ENCODE assay signal across 23 cellular contexts in the genomic region with DNA sequence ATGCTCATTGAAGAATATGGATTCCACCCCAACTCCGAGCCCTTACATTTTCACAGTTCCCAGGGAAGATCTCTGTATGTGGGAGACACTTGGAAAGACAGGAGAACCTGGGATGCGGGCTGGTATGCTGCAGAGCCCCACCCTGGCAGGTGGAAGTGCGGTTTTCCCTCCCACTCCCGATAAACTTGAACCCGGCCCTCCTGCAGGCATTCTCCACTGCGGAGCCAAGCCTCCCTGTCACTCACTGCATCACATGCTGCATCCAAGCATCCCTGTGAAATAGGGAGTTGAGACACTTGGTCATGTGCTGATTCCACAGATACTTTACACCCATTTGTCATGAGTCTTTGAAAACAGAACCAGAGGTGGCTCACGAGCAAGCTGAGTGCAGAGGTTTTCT. TPM values are rescaled to one million over a fixed set of nuclear protein-coding genes. Genes with fewer than 3 reads are reported as not detected.
A peak's percentile ranks its signal among the peaks of the same experiment; 100 is the strongest.
DNase-seq lines count a peak whose midpoint lies in the region; ATAC-seq and TF ChIP-seq lines count a peak whose summit lies in the region.
"Had no signal": no experiment of that assay in that cellular context is flagged by ENCODE, and none has a peak within 500 bp of the region (broad histone marks: within the 10 kb centered on the region; RNA-seq: fewer than 3 reads in every experiment).

No MANE protein-coding gene starts in this region.

- no peak for ATAC-seq in activated CD8-positive, alpha-beta memory T cell treated with anti-CD3 and anti-CD28 coated beads, Interleukin-2, amount 10 ng/mL, durations not matched to agents 7 days and 5 days
- no peak for ATAC-seq in HG03108 (IDR thresholded peaks at IDR 0.05; ENCODE audit: unreplicated experiment)
- ATAC-seq: A549, HCT116 had no signal

- H3K4me3 Mint-ChIP-seq in activated CD8-positive, alpha-beta memory T cell treated with anti-CD3 and anti-CD28 coated beads, Interleukin-2, amount 10 ng/mL, durations not matched to agents 7 days and 5 days, result no peak overlapping the region
- H3K4me3 Mint-ChIP-seq in endodermal cell, result no peak overlapping the region
- H3K4me3 Mint-ChIP-seq: CD14-positive monocyte; CD4-positive, alpha-beta T cell; CD8-positive, alpha-beta memory T cell; GM23338; H9 had no signal

- no peak overlapping the region for H3K9ac ChIP-seq in endodermal cell (ENCODE audit: extremely low read depth, low read length, poor library complexity, severe bottlenecking)
- H3K9ac ChIP-seq: BLaER1 treated with 17β-estradiol and CSF1 and Interleukin-3, amounts not matched to agents 10 nM and 100 nM had no signal

- H3K27ac Mint-ChIP-seq in activated CD8-positive, alpha-beta memory T cell treated with anti-CD3 and anti-CD28 coated beads, Interleukin-2, amount 10 ng/mL, durations not matched to agents 7 days and 5 days, result no peak overlapping the region
- no peak overlapping the region for H3K27ac Mint-ChIP-seq in endodermal cell
- H3K27ac Mint-ChIP-seq: CD4-positive, alpha-beta T cell; CD8-positive, alpha-beta memory T cell; GM23338 had no signal

- H3K27me3 Mint-ChIP-seq in activated CD8-positive, alpha-beta memory T cell treated with anti-CD3 and anti-CD28 coated beads, Interleukin-2, amount 10 ng/mL, durations not matched to agents 7 days and 5 days, result no peaks in the 10 kb centered on the region
- H3K27me3 Mint-ChIP-seq in endodermal cell (ENCODE audit: insufficient read depth), result no peaks in the 10 kb centered on the region
- H3K27me3 Mint-ChIP-seq: CD4-positive, alpha-beta T cell had no signal

- no peak for TF ChIP-seq CTCF in endodermal cell (conservative IDR thresholded peaks at IDR 0.05)

- H3K4me3 ChIP-seq in endodermal cell (ENCODE audit: low read length), result no peak overlapping the region
- H3K4me3 ChIP-seq: A549; BLaER1 treated with 17β-estradiol and CSF1 and Interleukin-3, amounts not matched to agents 10 nM and 100 nM; GM23338 had no signal

- peaks cover 19% of the 10 kb centered on the region for H3K36me3 ChIP-seq in endodermal cell (ENCODE audit: control insufficient read depth, insufficient read depth, low read length)

- peaks cover 2% of the 10 kb centered on the region for H3K36me3 Mint-ChIP-seq in activated CD8-positive, alpha-beta memory T cell treated with anti-CD3 and anti-CD28 coated beads, Interleukin-2, amount 10 ng/mL, durations not matched to agents 7 days and 5 days
- H3K36me3 Mint-ChIP-seq in endodermal cell (ENCODE audit: low read depth), result peaks cover 17% of the 10 kb centered on the region

- DNase-seq in activated CD8-positive, alpha-beta memory T cell treated with anti-CD3 and anti-CD28 coated beads, Interleukin-2, amount 10 ng/mL, durations not matched to agents 7 days and 5 days, result peak; percentile 35
- no peak for DNase-seq in activated CD8-positive, alpha-beta memory T cell treated with anti-CD3 and anti-CD28 coated beads, Interleukin-2, amount 50 U/mL, for 4 hours
- DNase-seq in amniotic epithelial cell (ENCODE audit: low read depth) (peak; percentile 31), endodermal cell (peak; percentile 52), dermis blood vessel endothelial cell (no peak)
- DNase-seq in NK-92 treated with Interleukin-12 subunit alpha and Interleukin-12 subunit beta, amount 100 ng/mL, for 24 hours (lab: John Stamatoyannopoulos, UW), result no peak
- DNase-seq: 8988T; ACHN; AML-193; BE2C; CD4-positive, alpha-beta T cell; CD8-positive, alpha-beta memory T cell; DMS 273 treated with DMSO at 0.1 percent for 48 hours; DMS79; EL; GF-D8; H9 had no signal

- CTCF ChIA-PET in activated CD8-positive, alpha-beta memory T cell treated with anti-CD3 and anti-CD28 coated beads, Interleukin-2, amount 10 ng/mL, durations not matched to agents 7 days and 5 days (lab: Charles Lee), result interaction anchor here (1.0 to 2.8 kb wide), 3 partner anchors 12 to 723 kb away, joined by 3 to 6 read pairs (median 3); no protein-coding TSS in a partner anchor

- no peak overlapping the region for H3K27ac ChIP-seq in endodermal cell (ENCODE audit: low read depth, low read length)
- H3K27ac ChIP-seq: A549; BLaER1 treated with 17β-estradiol and CSF1 and Interleukin-3, amounts not matched to agents 10 nM and 100 nM had no signal

- H3K4me1 Mint-ChIP-seq in activated CD8-positive, alpha-beta memory T cell treated with anti-CD3 and anti-CD28 coated beads, Interleukin-2, amount 10 ng/mL, durations not matched to agents 7 days and 5 days, result peaks cover 6% of the 10 kb centered on the region
- peaks cover 8% of the 10 kb centered on the region for H3K4me1 Mint-ChIP-seq in endodermal cell
- H3K4me1 Mint-ChIP-seq: CD14-positive monocyte had no signal

- peaks cover 5% of the 10 kb centered on the region for H3K4me1 ChIP-seq in endodermal cell (ENCODE audit: control insufficient read depth, insufficient read depth, low read length)
- H3K4me1 ChIP-seq: A549; BE2C; BLaER1 treated with 17β-estradiol and CSF1 and Interleukin-3, amounts not matched to agents 10 nM and 100 nM had no signal

- H3K27me3 ChIP-seq in endodermal cell (ENCODE audit: control insufficient read depth, insufficient read depth, low read length, poor library complexity, severe bottlenecking), result no peaks in the 10 kb centered on the region
- H3K27me3 ChIP-seq: BE2C; BLaER1 treated with 17β-estradiol and CSF1 and Interleukin-3, amounts not matched to agents 10 nM and 100 nM had no signal

- H3K9me3 Mint-ChIP-seq in activated CD8-positive, alpha-beta memory T cell treated with anti-CD3 and anti-CD28 coated beads, Interleukin-2, amount 10 ng/mL, durations not matched to agents 7 days and 5 days (ENCODE audit: low read depth), result no peaks in the 10 kb centered on the region
- H3K9me3 Mint-ChIP-seq in endodermal cell, result no peaks in the 10 kb centered on the region
- H3K9me3 Mint-ChIP-seq: CD14-positive monocyte; CD4-positive, alpha-beta T cell; CD8-positive, alpha-beta memory T cell; GM23338; H9 had no signal

- no peaks in the 10 kb centered on the region for H3K9me3 ChIP-seq in endodermal cell (ENCODE audit: control insufficient read depth, low read length)
- H3K9me3 ChIP-seq: A549; BE2C; BLaER1 treated with 17β-estradiol and CSF1 and Interleukin-3, amounts not matched to agents 10 nM and 100 nM had no signal

- WGBS in endodermal cell (ENCODE audit: insufficient coverage in 1 of 2, insufficient read length in 1 of 2), 2 experiments, result 90 to 100% methylated on average over 1 to 7 of the region's 7 CpGs

RNA-seq across cellular contexts. Expression of a gene that starts 35.4 kb away (rescaled TPM):
- 10 to 100 TPM; 10.3 to 14.1 TPM for total RNA-seq in activated CD8-positive, alpha-beta memory T cell treated with anti-CD3 and anti-CD28 coated beads, Interleukin-2, amount 10 ng/mL, durations not matched to agents 7 days and 5 days
- total RNA-seq in endodermal cell (10 to 100 TPM; 10.8 to 11.7 TPM), dermis blood vessel endothelial cell (6.2 and 7.5 TPM in 2 replicates)
- 9.6 TPM for polyA plus RNA-seq in endodermal cell (2013, experiment 1 of 2)
- polyA plus RNA-seq in endodermal cell (2013, experiment 2 of 2), result 7.7 TPM

Comparison
In these comparisons a context has a peak if more than half of its experiments do, and no peak if none do; other contexts are left out.
1. DNase-seq: peak in activated CD8-positive, alpha-beta memory T cell treated with anti-CD3 and anti-CD28 coated beads, Interleukin-2, amount 10 ng/mL, durations not matched to agents 7 days and 5 days (single experiment), amniotic epithelial cell (single experiment) and endodermal cell (single experiment); none in activated CD8-positive, alpha-beta memory T cell treated with anti-CD3 and anti-CD28 coated beads, Interleukin-2, amount 50 U/mL, for 4 hours (single experiment), dermis blood vessel endothelial cell (single experiment) and NK-92 treated with Interleukin-12 subunit alpha and Interleukin-12 subunit beta, amount 100 ng/mL, for 24 hours (single experiment).